ENCODE assay signal across 2 cellular contexts in the genomic region with DNA sequence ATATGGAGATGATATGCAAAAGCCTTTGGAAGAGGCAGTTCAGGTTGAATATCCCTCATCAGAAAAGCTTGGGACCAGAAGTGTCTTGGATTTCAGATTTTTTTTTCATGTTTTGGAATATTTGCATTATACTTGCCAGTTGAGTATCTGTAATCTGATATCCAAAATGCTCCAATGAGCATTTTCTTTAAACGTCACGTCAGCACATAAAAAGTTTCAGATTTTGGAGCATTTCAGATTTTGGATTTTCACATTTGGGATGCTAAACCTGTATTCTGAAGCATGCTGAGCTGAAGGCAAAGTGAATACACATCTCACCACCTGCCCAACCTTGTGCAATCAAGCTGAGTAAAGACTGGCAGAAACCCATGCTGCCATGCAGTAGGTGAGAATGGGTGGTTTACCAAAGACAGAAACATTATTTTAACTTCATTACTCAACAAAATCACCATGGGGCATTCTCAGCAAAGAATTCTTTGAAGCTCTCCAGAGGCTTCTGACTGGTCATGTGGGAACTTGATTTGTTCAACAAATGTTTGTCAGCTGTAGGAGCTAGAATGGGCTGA.
A peak's percentile ranks its signal among the peaks of the same experiment; 100 is the strongest.
TF ChIP-seq lines count a peak whose summit lies in the region.

No MANE protein-coding gene starts in this region.

TF ChIP-seq in IMR-90, 13 proteins besides CTCF, POLR2A, EP300 and RAD21:
- TF ChIP-seq MAZ (IDR thresholded peaks at IDR 0.05; ENCODE audit: borderline replicate concordance, low read depth, low read length) (no peak), MAFK (IDR thresholded peaks at IDR 0.05; ENCODE audit: low read depth, low read length) (peak; percentile 71)

TF ChIP-seq in SK-N-SH, 30 proteins besides CTCF, POLR2A, EP300 and RAD21:
- TF ChIP-seq RCOR1 (IDR thresholded peaks at IDR 0.05; ENCODE audit: low read length) (no peak), POLR2AphosphoS5 (IDR thresholded peaks at IDR 0.05; ENCODE audit: low read depth, low read length) (no peak), FOXJ3 (CRISPR knock-in tag; IDR thresholded peaks at IDR 0.05) (no peak), NRF1 (IDR thresholded peaks at IDR 0.05; ENCODE audit: low read depth, low read length) (no peak), GABPA (IDR thresholded peaks at IDR 0.05; ENCODE audit: low read depth) (no peak), JUND (IDR thresholded peaks at IDR 0.05) (no peak), MXI1 (IDR thresholded peaks at IDR 0.05; ENCODE audit: low read depth, low read length) (no peak), YY1 (IDR thresholded peaks at IDR 0.05; ENCODE audit: low read depth) (no peak), TCF12 (IDR thresholded peaks at IDR 0.05) (no peak), RXRA (IDR thresholded peaks at IDR 0.05; ENCODE audit: borderline replicate concordance, low read depth) (no peak), IRF3 (IDR thresholded peaks at IDR 0.05; ENCODE audit: low read depth, low read length) (no peak), CHD2 (IDR thresholded peaks at IDR 0.05; ENCODE audit: low read length, partially characterized antibody) (no peak), TAF1 (IDR thresholded peaks at IDR 0.05; ENCODE audit: borderline replicate concordance, low read depth, low read length) (no peak), SIN3A (IDR thresholded peaks at IDR 0.05; ENCODE audit: borderline replicate concordance, low read depth, low read length) (no peak), PBX3 (IDR thresholded peaks at IDR 0.05) (no peak), FOXM1 (IDR thresholded peaks at IDR 0.05; ENCODE audit: low read depth) (no peak)
- TF ChIP-seq, protein P1, sequence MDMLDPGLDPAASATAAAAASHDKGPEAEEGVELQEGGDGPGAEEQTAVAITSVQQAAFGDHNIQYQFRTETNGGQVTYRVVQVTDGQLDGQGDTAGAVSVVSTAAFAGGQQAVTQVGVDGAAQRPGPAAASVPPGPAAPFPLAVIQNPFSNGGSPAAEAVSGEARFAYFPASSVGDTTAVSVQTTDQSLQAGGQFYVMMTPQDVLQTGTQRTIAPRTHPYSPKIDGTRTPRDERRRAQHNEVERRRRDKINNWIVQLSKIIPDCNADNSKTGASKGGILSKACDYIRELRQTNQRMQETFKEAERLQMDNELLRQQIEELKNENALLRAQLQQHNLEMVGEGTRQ (IDR thresholded peaks at IDR 0.05; ENCODE audit: borderline replicate concordance, low read depth, low read length), result no peak
- TF ChIP-seq, protein P2, sequence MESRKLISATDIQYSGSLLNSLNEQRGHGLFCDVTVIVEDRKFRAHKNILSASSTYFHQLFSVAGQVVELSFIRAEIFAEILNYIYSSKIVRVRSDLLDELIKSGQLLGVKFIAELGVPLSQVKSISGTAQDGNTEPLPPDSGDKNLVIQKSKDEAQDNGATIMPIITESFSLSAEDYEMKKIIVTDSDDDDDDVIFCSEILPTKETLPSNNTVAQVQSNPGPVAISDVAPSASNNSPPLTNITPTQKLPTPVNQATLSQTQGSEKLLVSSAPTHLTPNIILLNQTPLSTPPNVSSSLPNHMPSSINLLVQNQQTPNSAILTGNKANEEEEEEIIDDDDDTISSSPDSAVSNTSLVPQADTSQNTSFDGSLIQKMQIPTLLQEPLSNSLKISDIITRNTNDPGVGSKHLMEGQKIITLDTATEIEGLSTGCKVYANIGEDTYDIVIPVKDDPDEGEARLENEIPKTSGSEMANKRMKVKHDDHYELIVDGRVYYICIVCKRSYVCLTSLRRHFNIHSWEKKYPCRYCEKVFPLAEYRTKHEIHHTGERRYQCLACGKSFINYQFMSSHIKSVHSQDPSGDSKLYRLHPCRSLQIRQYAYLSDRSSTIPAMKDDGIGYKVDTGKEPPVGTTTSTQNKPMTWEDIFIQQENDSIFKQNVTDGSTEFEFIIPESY (IDR thresholded peaks at IDR 0.05; ENCODE audit: borderline replicate concordance, low read depth), result no peak
- TF ChIP-seq, protein P3, sequence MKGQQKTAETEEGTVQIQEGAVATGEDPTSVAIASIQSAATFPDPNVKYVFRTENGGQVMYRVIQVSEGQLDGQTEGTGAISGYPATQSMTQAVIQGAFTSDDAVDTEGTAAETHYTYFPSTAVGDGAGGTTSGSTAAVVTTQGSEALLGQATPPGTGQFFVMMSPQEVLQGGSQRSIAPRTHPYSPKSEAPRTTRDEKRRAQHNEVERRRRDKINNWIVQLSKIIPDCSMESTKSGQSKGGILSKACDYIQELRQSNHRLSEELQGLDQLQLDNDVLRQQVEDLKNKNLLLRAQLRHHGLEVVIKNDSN (IDR thresholded peaks at IDR 0.05; ENCODE audit: borderline replicate concordance, low read depth), result no peak
- TF ChIP-seq, protein P4, sequence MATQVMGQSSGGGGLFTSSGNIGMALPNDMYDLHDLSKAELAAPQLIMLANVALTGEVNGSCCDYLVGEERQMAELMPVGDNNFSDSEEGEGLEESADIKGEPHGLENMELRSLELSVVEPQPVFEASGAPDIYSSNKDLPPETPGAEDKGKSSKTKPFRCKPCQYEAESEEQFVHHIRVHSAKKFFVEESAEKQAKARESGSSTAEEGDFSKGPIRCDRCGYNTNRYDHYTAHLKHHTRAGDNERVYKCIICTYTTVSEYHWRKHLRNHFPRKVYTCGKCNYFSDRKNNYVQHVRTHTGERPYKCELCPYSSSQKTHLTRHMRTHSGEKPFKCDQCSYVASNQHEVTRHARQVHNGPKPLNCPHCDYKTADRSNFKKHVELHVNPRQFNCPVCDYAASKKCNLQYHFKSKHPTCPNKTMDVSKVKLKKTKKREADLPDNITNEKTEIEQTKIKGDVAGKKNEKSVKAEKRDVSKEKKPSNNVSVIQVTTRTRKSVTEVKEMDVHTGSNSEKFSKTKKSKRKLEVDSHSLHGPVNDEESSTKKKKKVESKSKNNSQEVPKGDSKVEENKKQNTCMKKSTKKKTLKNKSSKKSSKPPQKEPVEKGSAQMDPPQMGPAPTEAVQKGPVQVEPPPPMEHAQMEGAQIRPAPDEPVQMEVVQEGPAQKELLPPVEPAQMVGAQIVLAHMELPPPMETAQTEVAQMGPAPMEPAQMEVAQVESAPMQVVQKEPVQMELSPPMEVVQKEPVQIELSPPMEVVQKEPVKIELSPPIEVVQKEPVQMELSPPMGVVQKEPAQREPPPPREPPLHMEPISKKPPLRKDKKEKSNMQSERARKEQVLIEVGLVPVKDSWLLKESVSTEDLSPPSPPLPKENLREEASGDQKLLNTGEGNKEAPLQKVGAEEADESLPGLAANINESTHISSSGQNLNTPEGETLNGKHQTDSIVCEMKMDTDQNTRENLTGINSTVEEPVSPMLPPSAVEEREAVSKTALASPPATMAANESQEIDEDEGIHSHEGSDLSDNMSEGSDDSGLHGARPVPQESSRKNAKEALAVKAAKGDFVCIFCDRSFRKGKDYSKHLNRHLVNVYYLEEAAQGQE (IDR thresholded peaks at IDR 0.05; ENCODE audit: low read depth, low read length), result no peak
